ENCODE assay signal across 8 cellular contexts in the genomic region with DNA sequence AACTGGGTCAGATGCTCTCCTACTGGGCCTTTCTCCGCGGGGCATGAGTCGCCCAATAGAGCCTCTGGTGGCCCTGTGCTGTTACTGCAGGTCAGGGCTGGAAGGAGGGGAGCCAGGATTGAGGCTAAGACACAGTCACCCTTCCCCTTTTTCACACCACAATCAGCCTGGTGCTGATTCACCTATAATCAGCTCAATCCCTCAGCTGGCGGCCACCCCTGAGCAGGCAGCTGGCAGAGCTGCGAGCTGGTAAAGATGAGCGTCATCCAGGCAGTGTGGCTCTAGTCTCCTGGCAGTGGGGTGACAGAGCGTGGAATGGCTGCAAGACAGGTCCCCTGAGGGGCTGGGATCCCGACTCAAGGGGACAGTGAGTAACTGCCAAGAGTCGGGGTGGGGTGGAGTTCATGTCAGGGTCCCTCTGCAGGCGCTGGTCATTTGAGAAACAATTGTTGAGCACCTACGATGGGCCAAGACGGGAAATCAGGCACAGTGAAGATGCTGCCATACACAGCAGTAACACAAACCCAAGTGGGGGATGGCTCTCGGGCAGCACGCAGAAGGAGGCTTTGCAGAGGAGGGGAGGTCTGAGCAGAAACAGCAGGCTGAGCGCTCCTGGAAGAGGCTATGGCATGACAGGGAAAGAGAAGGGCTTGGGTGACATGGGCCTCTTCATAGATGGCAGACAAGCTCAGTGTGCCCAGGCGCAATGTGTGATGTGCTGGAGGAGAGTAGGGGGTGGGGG.
DNase-seq lines count a peak whose midpoint lies in the region; ATAC-seq lines count a peak whose summit lies in the region.

No MANE protein-coding gene starts in this region.

- peak; percentile 83 for ATAC-seq in GM18520 (IDR thresholded peaks at IDR 0.05; ENCODE audit: unreplicated experiment)
- ATAC-seq in HG02973 (IDR thresholded peaks at IDR 0.05; ENCODE audit: unreplicated experiment) = peak; percentile 91
- ATAC-seq in stimulated activated naive B cell treated with anti-CD40 and anti-IgM and Interleukin-4, amounts not matched to agents 10 μg/mL and 1 μg/mL and 100 μg/mL, for 72 hours (replicated peaks) = peak; percentile 97 to 99

- no peak overlapping the region for H3K27ac ChIP-seq in effector memory CD4-positive, alpha-beta T cell (ENCODE audit: insufficient read depth, low read length, poor library complexity, severe bottlenecking)

- no peaks in the 10 kb centered on the region for H3K36me3 ChIP-seq in effector memory CD4-positive, alpha-beta T cell (ENCODE audit: control insufficient read depth, insufficient read depth, low read length)

- peaks cover 0 to 1% of the 10 kb centered on the region in 2 donors for H3K36me3 Mint-ChIP-seq in stimulated activated naive B cell treated with anti-CD40 and anti-IgM and Interleukin-4, amounts not matched to agents 10 μg/mL and 1 μg/mL and 100 μg/mL, for 72 hours

- no peak overlapping the region for H3K4me3 ChIP-seq in effector memory CD4-positive, alpha-beta T cell (ENCODE audit: insufficient read depth, low read depth, low read length, poor library complexity, severe bottlenecking)

- no peaks in the 10 kb centered on the region for H3K9me3 ChIP-seq in effector memory CD4-positive, alpha-beta T cell (ENCODE audit: control insufficient read depth, low read length)

- peaks cover 5 to 12% of the 10 kb centered on the region in 2 donors for H3K4me1 Mint-ChIP-seq in stimulated activated naive B cell treated with anti-CD40 and anti-IgM and Interleukin-4, amounts not matched to agents 10 μg/mL and 1 μg/mL and 100 μg/mL, for 72 hours

- no peak overlapping the region for H3K27ac Mint-ChIP-seq in stimulated activated naive B cell treated with anti-CD40 and anti-IgM and Interleukin-4, amounts not matched to agents 10 μg/mL and 1 μg/mL and 100 μg/mL, for 72 hours

- peak; percentile 87 for DNase-seq in AG20443 (ENCODE audit: low spot score)
- DNase-seq in NCI-H2196 treated with DMSO at 0.1 percent for 48 hours (lab: John Stamatoyannopoulos, UW; ENCODE audit: unreplicated experiment) = peak; percentile 25
- DNase-seq in activated CD4-positive, alpha-beta T cell treated with anti-CD3 and anti-CD28 coated beads, Interleukin-2, amount 50 U/mL, for 1 hour = peak; percentile 52
- peak in 2 of 3 donors; percentile 29 to 35 for DNase-seq in effector memory CD4-positive, alpha-beta T cell
- DNase-seq in midbrain (lab: John Stamatoyannopoulos, UW) = peak; percentile 67
- DNase-seq in stimulated activated naive B cell treated with anti-CD40 and anti-IgM and Interleukin-4, amounts not matched to agents 10 μg/mL and 1 μg/mL and 100 μg/mL, for 72 hours = peak; percentile 79

- H3K27me3 ChIP-seq in effector memory CD4-positive, alpha-beta T cell (replicated peaks; ENCODE audit: control insufficient read depth, insufficient read depth, low read length, poor library complexity, severe bottlenecking) = peaks cover 3% of the 10 kb centered on the region

- H3K4me1 ChIP-seq in effector memory CD4-positive, alpha-beta T cell (ENCODE audit: control insufficient read depth, insufficient read depth, low read length, poor library complexity, severe bottlenecking) = peaks cover 3% of the 10 kb centered on the region

- H3K4me3 Mint-ChIP-seq in stimulated activated naive B cell treated with anti-CD40 and anti-IgM and Interleukin-4, amounts not matched to agents 10 μg/mL and 1 μg/mL and 100 μg/mL, for 72 hours = no peak overlapping the region

- peaks cover 11 to 12% of the 10 kb centered on the region in 2 donors for H3K27me3 Mint-ChIP-seq in stimulated activated naive B cell treated with anti-CD40 and anti-IgM and Interleukin-4, amounts not matched to agents 10 μg/mL and 1 μg/mL and 100 μg/mL, for 72 hours

- peaks cover 0 to 1% of the 10 kb centered on the region in 2 donors for H3K9me3 Mint-ChIP-seq in stimulated activated naive B cell treated with anti-CD40 and anti-IgM and Interleukin-4, amounts not matched to agents 10 μg/mL and 1 μg/mL and 100 μg/mL, for 72 hours

Comparison
In these comparisons a context has a peak if more than half of its experiments do, and no peak if none do; other contexts are left out.
1. DNase-seq: peak in every context shown above with its lines; median percentile 87 in AG20443; 79 in stimulated activated naive B cell treated with anti-CD40 and anti-IgM and Interleukin-4, amounts not matched to agents 10 μg/mL and 1 μg/mL and 100 μg/mL, for 72 hours; 67 in midbrain; 52 in activated CD4-positive, alpha-beta T cell treated with anti-CD3 and anti-CD28 coated beads, Interleukin-2, amount 50 U/mL, for 1 hour; 32 in effector memory CD4-positive, alpha-beta T cell; 25 in NCI-H2196 treated with DMSO at 0.1 percent for 48 hours.